In genomic region chrX:46642145-46642544, GRCh38 we compare ENCODE assay signal across 8 cellular contexts.
A peak's percentile ranks its signal among the peaks of the same experiment; 100 is the strongest.
DNase-seq lines count a peak whose midpoint lies in the region; ATAC-seq, FAIRE-seq and TF ChIP-seq lines count a peak whose summit lies in the region.

No MANE protein-coding gene starts in this region.

- DNase-seq in COLO829 (ENCODE audit: low spot score) (peak; percentile 34), H9 (no peak), RWPE1 (ENCODE audit: low spot score) (peak; percentile 15), fibroblast of the aortic adventitia (ENCODE audit: low read depth) (peak; percentile 33), small intestine (peak; percentile 22), NCI-H524 treated with DMSO at 0.1 percent for 48 hours (lab: John Stamatoyannopoulos, UW) (no peak), posterior vena cava (ENCODE audit: low spot score) (no peak)

- FAIRE-seq in small intestine (lab: Jason Lieb, UNC) = no peak

- no peak overlapping the region for H2BK5ac ChIP-seq in H9 (ENCODE audit: insufficient read length, low read length)

- no peak overlapping the region for H4K8ac ChIP-seq in H9 (replicated peaks; ENCODE audit: insufficient read length, low read depth, low read length)

- no peaks in the 10 kb centered on the region for H3K4me1 ChIP-seq in H9 (ENCODE audit: insufficient read depth, low read length)
- no peaks in the 10 kb centered on the region for H3K4me1 ChIP-seq in small intestine (ENCODE audit: control insufficient read depth in 2 of 2, insufficient read depth in 1 of 2, low read depth in 1 of 2, low read length in 1 of 2)

- H3K56ac ChIP-seq in H9 (ENCODE audit: insufficient read length, low read depth, low read length) = no peak overlapping the region

- H3K14ac ChIP-seq in H9 (ENCODE audit: insufficient read depth, low read length) = no peak overlapping the region

- no peaks in the 10 kb centered on the region for H3K79me1 ChIP-seq in H9 (ENCODE audit: insufficient read depth, low read depth, low read length, poor library complexity, severe bottlenecking)

- no peak for ATAC-seq in GM18907 (IDR thresholded peaks at IDR 0.05; ENCODE audit: unreplicated experiment)

- no peak overlapping the region for H3K18ac ChIP-seq in H9 (ENCODE audit: insufficient read length, low read depth, low read length)

- no peaks in the 10 kb centered on the region for H3K79me2 ChIP-seq in H9 (ENCODE audit: insufficient read depth, low read length)

- no peak overlapping the region for H3K23ac ChIP-seq in H9 (ENCODE audit: insufficient read length, low read depth, low read length)

- H3K27me3 ChIP-seq in H9 (ENCODE audit: insufficient read depth, low read length) (no peaks in the 10 kb centered on the region; the same call in 1 of the 2 replicates), small intestine (ENCODE audit: control insufficient read depth in 2 of 2, insufficient read depth in 2 of 2, low read length in 2 of 2) (no peaks in the 10 kb centered on the region)

- no peak overlapping the region for H4K5ac ChIP-seq in H9 (ENCODE audit: insufficient read length, low read depth, low read length)

- H3K4me3 ChIP-seq in fibroblast of the aortic adventitia (ENCODE audit: low read depth, low read length) (no peak overlapping the region), small intestine (ENCODE audit: low read depth in 1 of 2, low read length in 2 of 2) (no peak overlapping the region)

- no peak overlapping the region for H3K4me2 ChIP-seq in H9 (ENCODE audit: insufficient read depth, insufficient read length, low read length)

- H3K4me1 Mint-ChIP-seq in H9 = peaks cover 3 to 4% of the 10 kb centered on the region in 2 experiments

- no CpG with 5 or more reads among the region's 4 CpGs for WGBS in H9 (ENCODE audit: extremely low coverage, insufficient read length, low lambda C conversion rate)
- 35 to 54% (median 44%) methylated on average over 4 of the region's 4 CpGs for WGBS in small intestine, 3 donors

- CTCF ChIA-PET in RWPE1 (lab: Yijun Ruan, JAX) = interaction anchor here (0.6 to 0.7 kb wide), 2 partner anchors 43 to 452 kb away, joined by 3 to 4 read pairs; no protein-coding TSS in a partner anchor

- H3T11ph ChIP-seq in H9 (ENCODE audit: low read length) = no peak overlapping the region

- H2BK15ac ChIP-seq in H9 (ENCODE audit: low read depth, low read length) = no peak overlapping the region

- no peak overlapping the region for H2BK20ac ChIP-seq in H9 (ENCODE audit: low read depth, low read length, poor library complexity, severe bottlenecking)

- H4K91ac ChIP-seq in H9 (ENCODE audit: insufficient read length, low read depth, low read length) = no peak overlapping the region

- H3K4me3 Mint-ChIP-seq in H9 = no peak overlapping the region

- H3K27me3 Mint-ChIP-seq in H9 (ENCODE audit: low read depth) = no peaks in the 10 kb centered on the region

- no peak overlapping the region for H3K27ac Mint-ChIP-seq in H9

- H3K4ac ChIP-seq in H9 (ENCODE audit: low read depth, low read length) = no peak overlapping the region

- H2AFZ ChIP-seq in H9 (ENCODE audit: low read length) = no peak overlapping the region

- intact Hi-C loops in posterior vena cava (cut with DNase I) = loop anchor here in 1 of 2 donors (10.0 kb wide), 1 partner anchor 67 kb away; the partner anchor contains the start of gene CHST7

- POLR2A ChIA-PET in RWPE1 (lab: Yijun Ruan, JAX; ENCODE audit: low non-redundant PET) = no interaction called here

- H2BK120ac ChIP-seq in H9 (ENCODE audit: low read depth, low read length, poor library complexity, severe bottlenecking) = no peak overlapping the region

- H2BK12ac ChIP-seq in H9 (ENCODE audit: insufficient read length, low read depth, low read length) = no peak overlapping the region

- peaks cover 11 to 41% (median 22%) of the 10 kb centered on the region in 3 experiments for H3K36me3 Mint-ChIP-seq in H9 (ENCODE audit: insufficient read depth in 1 of 3, low read depth in 3 of 3)

- no peaks in the 10 kb centered on the region for H4K20me1 ChIP-seq in H9 (ENCODE audit: control insufficient read depth, insufficient read depth, insufficient read length)

- H3K23me2 ChIP-seq in H9 (ENCODE audit: insufficient read length, low read depth, low read length, poor library complexity, severe bottlenecking) = no peaks in the 10 kb centered on the region

- H3K36me3 ChIP-seq in small intestine (ENCODE audit: control insufficient read depth in 2 of 2, insufficient read depth in 2 of 2, low read length in 2 of 2) = no peaks in the 10 kb centered on the region

- H3K9me3 ChIP-seq in H9 (ENCODE audit: control insufficient read depth, low read depth, low read length) (peaks cover 28% of the 10 kb centered on the region), small intestine (ENCODE audit: control insufficient read depth, low read depth) (no peaks in the 10 kb centered on the region)

- H3K9me3 Mint-ChIP-seq in H9 = peaks cover 65% of the 10 kb centered on the region in 2 experiments

- no peak overlapping the region for H3K9ac ChIP-seq in H9 (ENCODE audit: extremely low read depth, insufficient read length, low read length)

- H3K27ac ChIP-seq in H9 (ENCODE audit: insufficient read length, low read depth, low read length) = no peak overlapping the region
- H3K27ac ChIP-seq in RWPE1 = no peak overlapping the region
- H3K27ac ChIP-seq in small intestine (ENCODE audit: low read depth in 1 of 2, low read length in 1 of 2) = no peak overlapping the region

- H2AK5ac ChIP-seq in H9 (ENCODE audit: insufficient read length, low read length) = no peak overlapping the region

- TF ChIP-seq CTCF in H9 (conservative IDR thresholded peaks at IDR 0.05) (peak; percentile 54), RWPE1 (conservative IDR thresholded peaks at IDR 0.05; ENCODE audit: low read depth) (peak; percentile 24; the same call in 1 of the 2 replicates), fibroblast of the aortic adventitia (IDR thresholded peaks at IDR 0.05; ENCODE audit: insufficient read depth, low read length) (peak; percentile 27)

Comparison
In these comparisons a context has a peak if more than half of its experiments do, and no peak if none do; other contexts are left out.
1. DNase-seq: peak in COLO829 (single experiment), RWPE1 (single experiment), fibroblast of the aortic adventitia (single experiment) and small intestine (single experiment); none in H9 (single experiment), NCI-H524 treated with DMSO at 0.1 percent for 48 hours (single experiment) and posterior vena cava (single experiment).
2. Peak in every context shown above with its lines, with median percentiles within 50 percentile points of each other: CTCF ChIP-seq.